8 cellular contexts compared by ENCODE assay signal in genomic region chr13:50123002-50123401, GRCh38.
DNase-seq lines count a peak whose midpoint lies in the region; ATAC-seq and TF ChIP-seq lines count a peak whose summit lies in the region.

No MANE protein-coding gene starts in this region.

- H3K4me1 Mint-ChIP-seq in CD8-positive, alpha-beta T cell (ENCODE audit: low read depth): peaks cover 40% of the 10 kb centered on the region

- no peak overlapping the region for H3K4me3 ChIP-seq in CD8-positive, alpha-beta T cell (ENCODE audit: low read depth, low read length)
- H3K4me3 ChIP-seq in effector memory CD4-positive, alpha-beta T cell (ENCODE audit: insufficient read depth, low read depth, low read length, poor library complexity, severe bottlenecking): no peak overlapping the region
- peak overlapping the region; percentile 77 for H3K4me3 ChIP-seq in neuron (ENCODE audit: low read length)

- no peak for DNase-seq in CD8-positive, alpha-beta T cell
- DNase-seq in NCI-H69 (lab: John Stamatoyannopoulos, UW) (peak; percentile 35), DMS114 treated with DMSO at 0.1 percent for 48 hours (lab: John Stamatoyannopoulos, UW; ENCODE audit: unreplicated experiment) (no peak), CD1c-positive myeloid dendritic cell (ENCODE audit: extremely low spot score) (no peak), GM10248 (ENCODE audit: extremely low spot score) (no peak)
- DNase-seq in effector memory CD4-positive, alpha-beta T cell: no peak

- H3K36me3 Mint-ChIP-seq in CD8-positive, alpha-beta T cell: peaks cover 8% of the 10 kb centered on the region

- CTCF ChIA-PET in CD8-positive, alpha-beta T cell (lab: Charles Lee): interaction anchor here (1.3 to 8.9 kb wide), 3 partner anchors 38 to 126 kb away, joined by 4 to 112 read pairs (median 10); partner anchors contain the start of gene TRIM13
- CTCF ChIA-PET in GM10248 (lab: Yijun Ruan, JAX): interaction anchor here (1.0 to 2.1 kb wide), 3 partner anchors 12 to 147 kb away, joined by 3 to 4 read pairs (median 3); no protein-coding TSS in a partner anchor

- no peaks in the 10 kb centered on the region for H3K9me3 Mint-ChIP-seq in CD8-positive, alpha-beta T cell

- H3K27me3 ChIP-seq in CD8-positive, alpha-beta T cell (ENCODE audit: insufficient read depth, low read length): peaks cover 11% of the 10 kb centered on the region
- H3K27me3 ChIP-seq in effector memory CD4-positive, alpha-beta T cell (replicated peaks; ENCODE audit: control insufficient read depth, insufficient read depth, low read length, poor library complexity, severe bottlenecking): peaks cover 2% of the 10 kb centered on the region
- no peaks in the 10 kb centered on the region for H3K27me3 ChIP-seq in neuron (ENCODE audit: insufficient read depth, low read length)

- POLR2A ChIA-PET in CD8-positive, alpha-beta T cell (lab: Charles Lee): interaction anchor here (1.6 to 8.2 kb wide), 6 partner anchors 7 to 788 kb away, joined by 6 to 164 read pairs (median 30); partner anchors contain the start of genes KPNA3, RNASEH2B and TRIM13
- POLR2A ChIA-PET in GM10248 (lab: Yijun Ruan, JAX): no interaction called here

- peak overlapping the region; percentile 96 for H3K27ac Mint-ChIP-seq in CD8-positive, alpha-beta T cell

- H2AFZ ChIP-seq in neuron (ENCODE audit: low read depth, low read length): no peak overlapping the region

- TF ChIP-seq CTCF in CD8-positive, alpha-beta T cell (IDR thresholded peaks at IDR 0.05): no peak
- TF ChIP-seq CTCF in GM10248 (IDR thresholded peaks at IDR 0.05; ENCODE audit: control extremely low read depth, extremely low read depth, low read depth, missing control alignments): no peak

- intact Hi-C loops in CD8-positive, alpha-beta T cell (cut with DNase I, micrococcal nuclease): loop anchor here (5.0 to 10.0 kb wide), 5 partner anchors 186 to 1892 kb away; partner anchors contain the start of genes DHRS12 (in 2 of the 2), ALG11 (in 1 of the 2), ATP7B (in 1 of the 2) and KPNA3 (in 1 of the 2)

- peak overlapping the region; percentile 89 for H3K4me3 Mint-ChIP-seq in CD8-positive, alpha-beta T cell

- no peak for ATAC-seq in CD8-positive, alpha-beta T cell
- no peak for ATAC-seq in GM21423 (IDR thresholded peaks at IDR 0.05; ENCODE audit: unreplicated experiment)

- H3K27ac ChIP-seq in CD8-positive, alpha-beta T cell (ENCODE audit: low read depth, low read length): peak overlapping the region; percentile 90
- peak overlapping the region; percentile 99 for H3K27ac ChIP-seq in effector memory CD4-positive, alpha-beta T cell (ENCODE audit: insufficient read depth, low read length, poor library complexity, severe bottlenecking)

- no peaks in the 10 kb centered on the region for H3K9me3 ChIP-seq in CD8-positive, alpha-beta T cell (ENCODE audit: low read length)
- no peaks in the 10 kb centered on the region for H3K9me3 ChIP-seq in effector memory CD4-positive, alpha-beta T cell (ENCODE audit: control insufficient read depth, low read length)
- no peaks in the 10 kb centered on the region for H3K9me3 ChIP-seq in neuron (ENCODE audit: low read length)

- H3K27me3 Mint-ChIP-seq in CD8-positive, alpha-beta T cell (ENCODE audit: low read depth): peaks cover 8% of the 10 kb centered on the region

- H3K4me1 ChIP-seq in CD8-positive, alpha-beta T cell (ENCODE audit: insufficient read depth, low read length): peaks cover 23% of the 10 kb centered on the region
- peaks cover 17% of the 10 kb centered on the region for H3K4me1 ChIP-seq in effector memory CD4-positive, alpha-beta T cell (ENCODE audit: control insufficient read depth, insufficient read depth, low read length, poor library complexity, severe bottlenecking)
- peaks cover 20% of the 10 kb centered on the region for H3K4me1 ChIP-seq in neuron (ENCODE audit: insufficient read depth, low read length)

- no peaks in the 10 kb centered on the region for H3K36me3 ChIP-seq in CD8-positive, alpha-beta T cell (ENCODE audit: insufficient read depth, low read length)
- no peaks in the 10 kb centered on the region for H3K36me3 ChIP-seq in effector memory CD4-positive, alpha-beta T cell (ENCODE audit: control insufficient read depth, insufficient read depth, low read length)
- peaks cover 4% of the 10 kb centered on the region for H3K36me3 ChIP-seq in neuron (ENCODE audit: insufficient read depth, low read length)
